Comparison of ENCODE assay signal across 18 cellular contexts in the genomic region with DNA sequence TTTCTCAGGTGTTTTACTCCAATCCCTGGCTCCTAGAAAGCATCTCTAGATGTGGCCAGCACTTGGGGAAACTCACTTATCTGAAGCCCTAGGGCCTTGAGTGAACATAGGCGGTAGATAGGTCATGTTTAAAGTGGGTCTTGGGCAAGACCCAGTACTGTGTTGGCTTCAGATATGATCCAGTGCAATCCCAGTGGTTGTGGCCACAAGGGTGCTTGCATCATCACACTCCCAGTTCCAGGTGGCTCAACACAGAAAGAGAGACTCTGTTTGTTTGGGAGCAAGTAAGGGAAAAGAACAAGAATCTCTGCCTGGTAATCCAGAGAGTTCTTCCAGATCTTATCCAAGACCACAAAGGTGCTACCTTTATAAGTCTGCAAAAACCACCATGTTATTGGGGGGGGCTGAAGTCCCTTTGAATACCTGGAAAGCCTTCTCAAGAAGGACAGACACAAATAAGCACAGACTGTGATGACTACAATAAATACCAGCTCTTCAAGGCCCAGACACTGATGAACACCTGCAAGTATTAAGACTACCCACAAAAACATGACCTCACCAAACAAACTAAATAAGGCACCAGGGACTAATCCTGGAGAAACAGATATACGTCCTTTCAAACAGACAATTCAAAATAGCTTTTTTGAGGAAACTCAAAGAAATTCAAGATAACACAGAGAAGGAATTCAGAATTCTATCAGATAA.
"Had no signal": no experiment of that assay in that cellular context is flagged by ENCODE, and none has a peak within 500 bp of the region (broad histone marks: within the 10 kb centered on the region; RNA-seq: fewer than 3 reads in every experiment).

No MANE protein-coding gene starts in this region.

- DNase-seq: activated B cell treated with CpG ODN at 0.5 μM for 24 hours; activated CD4-positive, alpha-beta memory T cell treated with anti-CD3 and anti-CD28 coated beads, Interleukin-2, amount 10 ng/mL, durations not matched to agents 7 days and 5 days; activated CD4-positive, alpha-beta T cell treated with anti-CD3 and anti-CD28 coated beads, Interleukin-2, amount 10 ng/mL, durations not matched to agents 7 days and 5 days; activated CD8-positive, alpha-beta memory T cell treated with anti-CD3 and anti-CD28 coated beads, Interleukin-2, amount 50 U/mL, for 4 hours; activated gamma-delta T cell treated with Interleukin-2 at 50 U/mL for 16 hours; activated naive CD4-positive, alpha-beta T cell treated with anti-CD3 and anti-CD28 coated beads, Interleukin-2, amount 10 ng/mL, durations not matched to agents 7 days and 5 days; activated naive CD8-positive, alpha-beta T cell treated with anti-CD3 and anti-CD28 coated beads for 36 hours; activated T-cell treated with anti-CD3 and anti-CD28 coated beads, Interleukin-2, amount 50 U/mL, for 72 hours; anterior cingulate cortex; central memory CD4-positive, alpha-beta T cell; NCI-H1105 treated with DMSO at 0.1 percent for 48 hours; NCI-H146; NCI-H187 treated with DMSO at 0.1 percent for 48 hours; NCI-H2081 treated with DMSO at 0.1 percent for 48 hours; NCI-H446; NCI-H524; PC-9; SHP77 treated with DMSO at 0.1 percent for 48 hours had no signal

- H3K27ac ChIP-seq: PC-9 had no signal

- H2AFZ ChIP-seq: PC-9 had no signal

- H3K4me3 ChIP-seq: PC-9 had no signal

- H3K4me2 ChIP-seq: PC-9 had no signal

- ATAC-seq: activated T-cell treated with anti-CD3 and anti-CD28 coated beads, Interleukin-2, amount 50 U/mL, for 72 hours had no signal
